Comparison of ENCODE assay signal across 20 cellular contexts in the genomic region with DNA sequence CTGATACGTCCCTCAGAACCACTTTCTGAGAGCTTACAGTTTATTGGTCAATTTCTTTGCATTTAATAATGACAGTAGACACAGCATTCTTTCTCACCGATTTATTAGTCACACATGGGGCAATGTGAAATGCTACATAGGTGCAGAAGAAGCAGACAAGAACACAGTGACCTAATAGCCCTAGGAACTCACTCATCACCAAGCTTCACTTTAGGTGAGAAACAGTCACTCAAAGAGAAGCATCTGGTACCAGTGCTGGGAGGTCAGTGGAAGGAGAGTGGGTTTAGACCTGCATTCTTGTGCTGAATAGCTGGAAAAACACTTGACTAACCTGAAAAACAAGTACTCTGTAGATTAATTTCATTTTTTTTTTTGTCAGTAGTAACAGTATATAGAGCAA.
"Had no signal": no experiment of that assay in that cellular context is flagged by ENCODE, and none has a peak within 500 bp of the region (broad histone marks: within the 10 kb centered on the region; RNA-seq: fewer than 3 reads in every experiment).

No MANE protein-coding gene starts in this region.

- H3K27me3 ChIP-seq: gastrocnemius medialis, heart right ventricle, stomach, transverse colon had no signal

- H3K4me1 ChIP-seq: stomach, transverse colon had no signal

- H3K4me3 ChIP-seq: gastrocnemius medialis, heart right ventricle, lung, mucosa of descending colon, stomach, thoracic aorta, transverse colon had no signal

- H3K36me3 ChIP-seq: gastrocnemius medialis, heart right ventricle, stomach, thoracic aorta, transverse colon had no signal

- H3K9me3 ChIP-seq: gastrocnemius medialis, mucosa of descending colon, stomach, thoracic aorta, transverse colon had no signal

- DNase-seq: effector memory CD4-positive, alpha-beta T cell; gastrocnemius medialis; heart right ventricle; kidney; left colon; left ventricle myocardium superior; mucosa of descending colon; natural killer cell; posterior cingulate gyrus; right cardiac atrium; small intestine; stimulated activated CD4-positive, alpha-beta T cell treated with anti-CD3 and anti-CD28 coated beads, Interleukin-12 subunit alpha, Interleukin-12 subunit beta, amount 100 ng/mL, for 4 hours; stimulated activated naive CD4-positive, alpha-beta T cell; stomach; substantia nigra; transverse colon had no signal

- H3K4me3 Mint-ChIP-seq: central memory CD8-positive, alpha-beta T cell; natural killer cell; neural crest cell had no signal

- H3K27ac ChIP-seq: gastrocnemius medialis, heart right ventricle, stomach, thoracic aorta, transverse colon had no signal

- H3K36me3 Mint-ChIP-seq: natural killer cell had no signal

- H3K27me3 Mint-ChIP-seq: central memory CD8-positive, alpha-beta T cell had no signal

- H3K4me1 Mint-ChIP-seq: central memory CD8-positive, alpha-beta T cell; natural killer cell had no signal

- ATAC-seq: gastrocnemius medialis, heart right ventricle, left colon, left ventricle myocardium superior, mucosa of descending colon, natural killer cell, right cardiac atrium had no signal

- H3K27ac Mint-ChIP-seq: natural killer cell had no signal

- H3K9me3 Mint-ChIP-seq: neural crest cell had no signal
